In genomic region chr18:55400590-55401274, GRCh38 we compare ENCODE assay signal across 1 cellular context.
TF ChIP-seq lines count a peak whose summit lies in the region.

No MANE protein-coding gene starts in this region.

TF ChIP-seq in K562, 482 proteins besides CTCF, POLR2A, EP300 and RAD21 (continued from another document):
- TF ChIP-seq ZBTB33 (CRISPR knock-in tag; IDR thresholded peaks at IDR 0.05), result no peak
- peak; percentile 82 for TF ChIP-seq MAFF (IDR thresholded peaks at IDR 0.05; ENCODE audit: low read length)
- no peak for TF ChIP-seq XRCC3 (IDR thresholded peaks at IDR 0.05)
- TF ChIP-seq ATF7 (IDR thresholded peaks at IDR 0.05), result no peak
- peak; percentile 73 for TF ChIP-seq MAFG (tag; conservative IDR thresholded peaks at IDR 0.05)
- TF ChIP-seq C11orf30 (IDR thresholded peaks at IDR 0.05; ENCODE audit: low read depth), result peak; percentile 73
- TF ChIP-seq LCOR (CRISPR knock-in tag; IDR thresholded peaks at IDR 0.05), result no peak
- TF ChIP-seq ZNF124 (CRISPR knock-in tag; IDR thresholded peaks at IDR 0.05), result no peak
- no peak for TF ChIP-seq CREB1 (IDR thresholded peaks at IDR 0.05)
- TF ChIP-seq CREB1 (CRISPR knock-in tag; IDR thresholded peaks at IDR 0.05), result no peak
- TF ChIP-seq CBX2 (IDR thresholded peaks at IDR 0.05; ENCODE audit: insufficient read depth, low read length, poor library complexity, severe bottlenecking), result no peak
- no peak for TF ChIP-seq HBP1 (CRISPR knock-in tag; IDR thresholded peaks at IDR 0.05)
- 0 out of 2 replicates have a peak, but pooled peaks have one; percentile 29 for TF ChIP-seq ZBTB17 (CRISPR knock-in tag; IDR thresholded peaks at IDR 0.05)
- TF ChIP-seq ZNF175 (CRISPR knock-in tag; IDR thresholded peaks at IDR 0.05; ENCODE audit: low read depth), result no peak
- TF ChIP-seq ZNF316 (IDR thresholded peaks at IDR 0.05), result peak; percentile 88
- no peak for TF ChIP-seq HDAC2 (IDR thresholded peaks at IDR 0.05)
